ENCODE assay signal across 6 cellular contexts in the genomic region with DNA sequence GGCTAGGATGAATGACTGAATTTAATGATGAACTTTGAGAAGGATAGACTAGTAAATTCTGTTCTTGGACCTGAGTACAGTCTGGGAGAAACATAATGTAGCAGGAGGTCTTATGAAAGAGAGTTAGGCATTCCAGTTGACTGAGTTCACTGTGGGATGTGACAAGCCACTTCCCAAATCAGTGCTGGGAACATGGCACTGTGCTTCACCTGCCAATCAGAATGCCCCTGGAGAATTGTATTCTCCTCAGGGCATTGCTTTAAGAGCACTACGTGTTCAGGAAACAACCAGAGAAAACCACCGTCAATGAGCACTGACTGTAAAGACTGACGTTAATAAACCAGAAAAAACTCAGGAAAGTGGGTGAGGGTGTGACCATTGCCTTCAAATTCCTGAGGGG. TPM values are rescaled to one million over a fixed set of nuclear protein-coding genes. Genes with fewer than 3 reads are reported as not detected.
DNase-seq lines count a peak whose midpoint lies in the region; ATAC-seq and TF ChIP-seq lines count a peak whose summit lies in the region.

No MANE protein-coding gene starts in this region.

- CTCF ChIA-PET in AG04449 (lab: Yijun Ruan, JAX): interaction anchor here (0.8 to 11.9 kb wide), 14 partner anchors 8 to 113 kb away, joined by 3 to 148 read pairs (median 4); a partner anchor contains a TSS
- CTCF ChIA-PET in PC-9 (lab: Charles Lee): no interaction called here

- no peak overlapping the region for H2AFZ ChIP-seq in PC-9

- POLR2A ChIA-PET in AG04449 (lab: Yijun Ruan, JAX) (interaction anchor here (1.5 to 3.5 kb wide), 4 partner anchors 21 to 170 kb away, joined by 4 to 39 read pairs (median 10); a partner anchor contains a TSS), PC-9 (lab: Charles Lee; ENCODE audit: unreplicated experiment) (interaction anchor here (0.7 kb wide), 1 partner anchor 587 kb away, joined by 13 read pairs; a partner anchor contains a TSS)

- no peaks in the 10 kb centered on the region for H3K27me3 ChIP-seq in PC-9 (ENCODE audit: insufficient read depth, low read depth)

- peaks cover 29% of the 10 kb centered on the region for H3K4me1 ChIP-seq in PC-9 (replicated peaks; ENCODE audit: insufficient read depth)

- H3K27ac ChIP-seq in PC-9: peak overlapping the region; percentile 94

- TF ChIP-seq CTCF in AG04449 (IDR thresholded peaks at IDR 0.05; ENCODE audit: insufficient read depth, low read length, missing control alignments) (no peak), PC-9 (conservative IDR thresholded peaks at IDR 0.05) (no peak)

- H3K9me2 ChIP-seq in PC-9 (ENCODE audit: insufficient read depth): no peaks in the 10 kb centered on the region

- H4K20me1 ChIP-seq in PC-9 (ENCODE audit: insufficient read depth): no peaks in the 10 kb centered on the region

- ATAC-seq in left cardiac atrium (peak; percentile 0 to 5), HG03159 (IDR thresholded peaks at IDR 0.05; ENCODE audit: unreplicated experiment) (no peak)

- H3K4me3 ChIP-seq in AG04449 (ENCODE audit: low read depth, low read length) (peak overlapping the region; percentile 97), PC-9 (peak overlapping the region; percentile 72; the same call in 1 of the 2 replicates)

- no peaks in the 10 kb centered on the region for H3K36me3 ChIP-seq in PC-9 (ENCODE audit: low read depth)

- no TSS peak for BruUV-seq in PC-9 (replicated peaks; lab: Mats Ljungman, UMichigan)

- H3F3A ChIP-seq in PC-9 (ENCODE audit: insufficient read depth, low read depth): peaks cover 22% of the 10 kb centered on the region; the same call in 1 of the 2 replicates

- intact Hi-C loops in PC-9 (cut with micrococcal nuclease; ENCODE audit: unreplicated experiment): loop anchor here (2.0 to 5.0 kb wide), 3 partner anchors 38 to 248 kb away; a partner anchor contains a TSS
- intact Hi-C loops in left cardiac atrium (cut with DNase I): no loop called here

- H3K4me2 ChIP-seq in PC-9: peak overlapping the region; percentile 80

- H3K9me3 ChIP-seq in PC-9 (ENCODE audit: insufficient read depth, low read depth): no peaks in the 10 kb centered on the region

- DNase-seq in AG04449 (ENCODE audit: low read depth, low spot score) (no peak), PC-9 (peak; percentile 33 to 60), left cardiac atrium (no peak), activated gamma-delta T cell (lab: John Stamatoyannopoulos, UW) (no peak), dedifferentiated amniotic fluid mesenchymal stem cell (ENCODE audit: extremely low spot score) (no peak)

- H3K79me2 ChIP-seq in PC-9 (ENCODE audit: low read depth): 0 out of 2 replicates have a peak, but pooled peaks cover 10% of the 10 kb centered on the region

RNA-seq across cellular contexts. Expression of a gene that starts 1.2 kb away (rescaled TPM):
- total RNA-seq in PC-9 (2021) (6.9 and 10.5 TPM in 2 replicates), left cardiac atrium (10 to 100 TPM; 52.3 to 70.9 TPM)

RNA-seq across cellular contexts. Expression of a gene that starts 1.5 kb away (rescaled TPM):
- 13,432 and 13,506 TPM in 2 replicates for total RNA-seq in PC-9 (2021)
- over 10,000 TPM; 14,118 to 22,490 TPM for total RNA-seq in left cardiac atrium

RNA-seq across cellular contexts. Expression of a gene that starts 5.7 kb away (rescaled TPM):
- 13.5 and 15.6 TPM in 2 replicates for total RNA-seq in PC-9 (2021)
- under 1 TPM; 0.18 to 0.84 TPM for total RNA-seq in left cardiac atrium

RNA-seq across cellular contexts. Expression of a gene that starts 8.6 kb away (rescaled TPM):
- total RNA-seq in PC-9 (2021): not detected in 2 replicates
- total RNA-seq in left cardiac atrium: 1 to 10 TPM in 1 of 2 donors, under 1 TPM in 1; 0.86 to 1.6 TPM

RNA-seq across cellular contexts. Expression of a gene that starts 14.4 kb away (rescaled TPM):
- 2.5 and 6.6 TPM in 2 replicates for total RNA-seq in PC-9 (2021)
- total RNA-seq in left cardiac atrium: 1 to 10 TPM; 1.6 to 2.8 TPM

Comparison
In these comparisons a context has a peak if more than half of its experiments do, and no peak if none do; other contexts are left out.
1. DNase-seq: peak in PC-9 (2 of 2); none in AG04449 (single experiment), left cardiac atrium (single experiment), activated gamma-delta T cell (single experiment) and dedifferentiated amniotic fluid mesenchymal stem cell (single experiment).